ENCODE assay signal across 14 cellular contexts in genomic region chr7:134016942-134017303, GRCh38.
A peak's percentile ranks its signal among the peaks of the same experiment; 100 is the strongest.
DNase-seq lines count a peak whose midpoint lies in the region; ATAC-seq, FAIRE-seq and TF ChIP-seq lines count a peak whose summit lies in the region.
"Had no signal": no experiment of that assay in that cellular context is flagged by ENCODE, and none has a peak within 500 bp of the region (broad histone marks: within the 10 kb centered on the region; RNA-seq: fewer than 3 reads in every experiment).

No MANE protein-coding gene starts in this region.

- H3K27ac ChIP-seq in C4-2B = no peak overlapping the region
- no peak overlapping the region for H3K27ac ChIP-seq in RWPE1

- no peak for DNase-seq in HFFc6
- no peak for DNase-seq in RWPE1 (ENCODE audit: low spot score)
- DNase-seq in glutamatergic neuron = no peak
- no peak for DNase-seq in germinal center (ENCODE audit: low spot score)
- no peak for DNase-seq in GM12891 (ENCODE audit: insufficient read length, low spot score)
- DNase-seq: CD8-positive, alpha-beta T cell; GF-D8; NCI-H510A; SIG-M5; T-helper 17 cell had no signal

- CTCF ChIA-PET in RWPE1 (lab: Yijun Ruan, JAX) = interaction anchor here (0.7 to 1.4 kb wide), 2 partner anchors 31 to 1708 kb away, joined by 3 to 5 read pairs; no protein-coding TSS in a partner anchor

- H3K27ac Mint-ChIP-seq in HFFc6 = no peak overlapping the region
- H3K27ac Mint-ChIP-seq in glutamatergic neuron (ENCODE audit: unreplicated experiment) = no peak overlapping the region
- H3K27ac Mint-ChIP-seq: CD8-positive, alpha-beta T cell; T-helper 17 cell had no signal

- TF ChIP-seq POLR2A in GM12891 (IDR thresholded peaks at IDR 0.05; ENCODE audit: low read depth, low read length) = no peak

- POLR2A ChIA-PET in RWPE1 (lab: Yijun Ruan, JAX; ENCODE audit: low non-redundant PET) = no interaction called here

- TF ChIP-seq CTCF in C4-2B (conservative IDR thresholded peaks at IDR 0.05) (peak; percentile 69), HFFc6 (IDR thresholded peaks at IDR 0.05) (peak; percentile 31; the same call in 1 of the 2 replicates), RWPE1 (conservative IDR thresholded peaks at IDR 0.05; ENCODE audit: low read depth) (peak; percentile 38), glutamatergic neuron (IDR thresholded peaks at IDR 0.05; ENCODE audit: partially characterized antibody, unreplicated experiment) (peak; percentile 8)

- H3K36me3 Mint-ChIP-seq in HFFc6 (ENCODE audit: low read depth) (no peaks in the 10 kb centered on the region), glutamatergic neuron (ENCODE audit: unreplicated experiment) (no peaks in the 10 kb centered on the region)

- H3K27me3 Mint-ChIP-seq in HFFc6 (ENCODE audit: insufficient read depth) (no peaks in the 10 kb centered on the region), glutamatergic neuron (ENCODE audit: unreplicated experiment) (no peaks in the 10 kb centered on the region)
- H3K27me3 Mint-ChIP-seq: T-helper 17 cell had no signal

- ATAC-seq in HG02588 (IDR thresholded peaks at IDR 0.05; ENCODE audit: unreplicated experiment) = no peak
- ATAC-seq: CD8-positive, alpha-beta T cell; T-helper 17 cell had no signal

- H3K4me3 Mint-ChIP-seq in HFFc6 = no peak overlapping the region
- no peak overlapping the region for H3K4me3 Mint-ChIP-seq in glutamatergic neuron (ENCODE audit: unreplicated experiment)
- H3K4me3 Mint-ChIP-seq: CD8-positive, alpha-beta T cell; T-helper 17 cell had no signal

- H3K9me3 Mint-ChIP-seq in HFFc6 (no peaks in the 10 kb centered on the region), glutamatergic neuron (ENCODE audit: unreplicated experiment) (no peaks in the 10 kb centered on the region)
- H3K9me3 Mint-ChIP-seq: CD8-positive, alpha-beta T cell had no signal

- H3K4me1 Mint-ChIP-seq in HFFc6 (ENCODE audit: low read depth) (peaks cover 10% of the 10 kb centered on the region), glutamatergic neuron (ENCODE audit: low read depth, unreplicated experiment) (no peaks in the 10 kb centered on the region)

- no peak for FAIRE-seq in GM12891 (lab: Jason Lieb, UNC)
- FAIRE-seq: GM12892, RCC 7860 had no signal

TF ChIP-seq in GM12891, 5 proteins besides CTCF, POLR2A, EP300 and RAD21:
- no peak for TF ChIP-seq TAF1 (IDR thresholded peaks at IDR 0.05; ENCODE audit: low read depth, low read length)
- no peak for TF ChIP-seq SPI1 (IDR thresholded peaks at IDR 0.05; ENCODE audit: low read depth, low read length)
- no peak for TF ChIP-seq POU2F2 (IDR thresholded peaks at IDR 0.05; ENCODE audit: low read depth, low read length)
TF ChIP-seq in GM12891: peak in this region for 0.

Comparison
In these comparisons a context has a peak if more than half of its experiments do, and no peak if none do; other contexts are left out.
1. CTCF ChIP-seq: peak in every context shown above with its lines; median percentile 69 in C4-2B; 38 in RWPE1; 31 in HFFc6; 8 in glutamatergic neuron.